In genomic region chr9:133351908-133352634, GRCh38 we compare ENCODE assay signal across 8 cellular contexts.
DNase-seq lines count a peak whose midpoint lies in the region; ATAC-seq and TF ChIP-seq lines count a peak whose summit lies in the region.

No MANE protein-coding gene starts in this region.

- TF ChIP-seq CTCF in 22Rv1 (IDR thresholded peaks at IDR 0.05) = peak; percentile 78

- no peaks in the 10 kb centered on the region for H3K27me3 Mint-ChIP-seq in activated naive CD4-positive, alpha-beta T cell treated with anti-CD3 and anti-CD28 coated beads, Interleukin-2, amount 10 ng/mL, durations not matched to agents 7 days and 5 days

- no peak overlapping the region for H3K4me3 Mint-ChIP-seq in activated naive CD4-positive, alpha-beta T cell treated with anti-CD3 and anti-CD28 coated beads, Interleukin-2, amount 10 ng/mL, durations not matched to agents 7 days and 5 days

- peak overlapping the region; percentile 92 for H3K27ac ChIP-seq in 22Rv1

- CTCF ChIA-PET in activated naive CD4-positive, alpha-beta T cell treated with anti-CD3 and anti-CD28 coated beads, Interleukin-2, amount 10 ng/mL, durations not matched to agents 7 days and 5 days (lab: Charles Lee) = interaction anchor here (1.1 to 2.8 kb wide), 6 partner anchors 10 to 166 kb away, joined by 3 to 13 read pairs (median 6); no protein-coding TSS in a partner anchor

- no peaks in the 10 kb centered on the region for H3K9me3 Mint-ChIP-seq in activated naive CD4-positive, alpha-beta T cell treated with anti-CD3 and anti-CD28 coated beads, Interleukin-2, amount 10 ng/mL, durations not matched to agents 7 days and 5 days

- peak; percentile 44 for DNase-seq in GF-D8 (lab: John Stamatoyannopoulos, UW)
- peak; percentile 55 for DNase-seq in NCI-H69 (lab: John Stamatoyannopoulos, UW)
- DNase-seq in activated naive CD4-positive, alpha-beta T cell treated with anti-CD3 and anti-CD28 coated beads, Interleukin-2, amount 10 ng/mL, durations not matched to agents 7 days and 5 days = peak; percentile 64
- peak; percentile 94 for DNase-seq in islet precursor cell

- no peak for ATAC-seq in GM18870 (IDR thresholded peaks at IDR 0.05; ENCODE audit: unreplicated experiment)
- no peak for ATAC-seq in HG02938 (IDR thresholded peaks at IDR 0.05; ENCODE audit: unreplicated experiment)
- ATAC-seq in HG02642 (IDR thresholded peaks at IDR 0.05; ENCODE audit: poor library complexity, unreplicated experiment) = no peak

- no peak overlapping the region for H3K27ac Mint-ChIP-seq in activated naive CD4-positive, alpha-beta T cell treated with anti-CD3 and anti-CD28 coated beads, Interleukin-2, amount 10 ng/mL, durations not matched to agents 7 days and 5 days

- peaks cover 52% of the 10 kb centered on the region for H3K36me3 Mint-ChIP-seq in activated naive CD4-positive, alpha-beta T cell treated with anti-CD3 and anti-CD28 coated beads, Interleukin-2, amount 10 ng/mL, durations not matched to agents 7 days and 5 days

- peaks cover 43% of the 10 kb centered on the region for H3K4me1 Mint-ChIP-seq in activated naive CD4-positive, alpha-beta T cell treated with anti-CD3 and anti-CD28 coated beads, Interleukin-2, amount 10 ng/mL, durations not matched to agents 7 days and 5 days

Comparison
In these comparisons a context has a peak if more than half of its experiments do, and no peak if none do; other contexts are left out.
1. DNase-seq: peak in every context shown above with its lines; median percentile 94 in islet precursor cell; 64 in activated naive CD4-positive, alpha-beta T cell treated with anti-CD3 and anti-CD28 coated beads, Interleukin-2, amount 10 ng/mL, durations not matched to agents 7 days and 5 days; 55 in NCI-H69; 44 in GF-D8.